ENCODE assay signal across 9 cellular contexts in the genomic region with DNA sequence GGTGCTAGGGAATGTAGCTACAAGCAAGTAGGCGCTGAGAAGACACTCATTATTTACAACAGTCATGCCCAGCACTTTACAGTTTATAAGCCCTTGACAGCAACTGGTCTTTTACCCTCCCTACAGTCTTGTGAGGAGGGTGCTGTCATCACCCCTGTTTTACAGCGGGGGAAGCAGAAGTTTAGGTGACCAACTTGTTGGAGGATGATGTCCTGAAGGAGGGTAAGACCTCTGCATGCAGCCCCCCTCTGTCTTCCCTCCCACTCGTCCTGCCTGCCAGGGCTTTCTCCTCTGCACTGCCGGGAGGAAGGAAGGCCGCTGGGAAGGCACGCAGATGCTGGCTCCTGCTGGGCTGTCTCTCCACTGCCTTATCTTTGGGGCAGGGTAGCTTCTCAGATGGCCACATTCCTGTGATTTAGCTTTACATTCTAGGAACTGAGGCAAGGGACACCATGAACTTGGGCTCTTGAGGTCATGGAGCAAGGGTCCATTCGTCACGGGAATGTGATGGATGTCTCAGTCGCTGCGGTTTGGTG. TPM values are rescaled to one million over a fixed set of nuclear protein-coding genes. Genes with fewer than 3 reads are reported as not detected.
A peak's percentile ranks its signal among the peaks of the same experiment; 100 is the strongest.
DNase-seq lines count a peak whose midpoint lies in the region; ATAC-seq and TF ChIP-seq lines count a peak whose summit lies in the region.
"Had no signal": no experiment of that assay in that cellular context is flagged by ENCODE, and none has a peak within 500 bp of the region (broad histone marks: within the 10 kb centered on the region; RNA-seq: fewer than 3 reads in every experiment).

No MANE protein-coding gene starts in this region.

- no peak overlapping the region for H3K23ac ChIP-seq in H9 (ENCODE audit: insufficient read length, low read depth, low read length)

- peaks cover 0 to 10% (median 2%) of the 10 kb centered on the region in 3 experiments; a peak in 3 of 7 replicates for H3K36me3 Mint-ChIP-seq in H9 (ENCODE audit: insufficient read depth in 1 of 3, low read depth in 3 of 3)

- H3K79me1 ChIP-seq in H9 (ENCODE audit: insufficient read depth, low read depth, low read length, poor library complexity, severe bottlenecking), result no peaks in the 10 kb centered on the region

- no peaks in the 10 kb centered on the region for H3K4me1 ChIP-seq in H9 (ENCODE audit: insufficient read depth, low read length)
- H3K4me1 ChIP-seq in hepatocyte (ENCODE audit: insufficient read depth), result peaks cover 17% of the 10 kb centered on the region
- peaks cover 27 to 39% (median 31%) of the 10 kb centered on the region in 3 donors for H3K4me1 ChIP-seq in skeletal muscle tissue (ENCODE audit: control insufficient read depth in 3 of 3, insufficient read depth in 3 of 3, low read length in 3 of 3)

- ATAC-seq in GM19351 (IDR thresholded peaks at IDR 0.05; ENCODE audit: unreplicated experiment), result no peak
- no peak for ATAC-seq in GM21576 (IDR thresholded peaks at IDR 0.05; ENCODE audit: unreplicated experiment)

- DNase-seq in H9 (no peak), astrocyte of the spinal cord (ENCODE audit: low read depth, low spot score) (peak; percentile 52), hepatocyte (ENCODE audit: low spot score) (peak; percentile 54), nucleus accumbens (lab: John Stamatoyannopoulos, UW) (no peak), NCI-H2107 (lab: John Stamatoyannopoulos, UW) (no peak)
- DNase-seq: activated effector memory CD4-positive, alpha-beta T cell treated with Interleukin-2 at 50 U/mL for 16 hours had no signal

- peak overlapping the region; percentile 69 for H3K4me3 ChIP-seq in astrocyte of the spinal cord (ENCODE audit: low read depth, low read length)
- H3K4me3 ChIP-seq in hepatocyte, result peak overlapping the region; percentile 56
- peak overlapping the region; percentile 70 to 90 (median 89) for H3K4me3 ChIP-seq in skeletal muscle tissue (ENCODE audit: low read length in 3 of 3)

- H2BK15ac ChIP-seq in H9 (ENCODE audit: low read depth, low read length), result no peak overlapping the region

- H3K4me3 Mint-ChIP-seq in H9, result peak overlapping the region; percentile 54 to 76

- no peak overlapping the region for H3T11ph ChIP-seq in H9 (ENCODE audit: low read length)

- no peak overlapping the region for H4K5ac ChIP-seq in H9 (ENCODE audit: insufficient read length, low read depth, low read length)

- WGBS in H9 (ENCODE audit: extremely low coverage, insufficient read length, low lambda C conversion rate), result no CpG with 5 or more reads among the region's 10 CpGs
- 52% methylated on average over 10 of the region's 10 CpGs for WGBS in hepatocyte (ENCODE audit: low lambda C conversion rate, missing lambda C conversion rate)

- H3K27me3 Mint-ChIP-seq in H9 (ENCODE audit: low read depth), result peaks cover 69% of the 10 kb centered on the region

- no peak overlapping the region for H2BK5ac ChIP-seq in H9 (ENCODE audit: insufficient read length, low read length)

- H4K8ac ChIP-seq in H9 (replicated peaks; ENCODE audit: insufficient read length, low read depth, low read length), result no peak overlapping the region

- H3K79me2 ChIP-seq in H9 (ENCODE audit: insufficient read depth, low read length) (no peaks in the 10 kb centered on the region), hepatocyte (peaks cover 58% of the 10 kb centered on the region)

- peak overlapping the region in 1 of 3 experiments; percentile 6; a peak in 1 of 7 replicates for H3K27ac Mint-ChIP-seq in H9

- H3K27me3 ChIP-seq in H9 (ENCODE audit: insufficient read depth, low read length) (peaks cover 6% of the 10 kb centered on the region; the same call in 1 of the 2 replicates), hepatocyte (no peaks in the 10 kb centered on the region), skeletal muscle tissue (ENCODE audit: control insufficient read depth in 3 of 3, insufficient read depth in 3 of 3, low read length in 3 of 3) (no peaks in the 10 kb centered on the region)

- H2AFZ ChIP-seq in H9 (ENCODE audit: low read length) (no peak overlapping the region), hepatocyte (peak overlapping the region; percentile 61)

- TF ChIP-seq CTCF in H9 (conservative IDR thresholded peaks at IDR 0.05) (no peak), astrocyte of the spinal cord (IDR thresholded peaks at IDR 0.05; ENCODE audit: low read depth, low read length) (no peak), hepatocyte (IDR thresholded peaks at IDR 0.05; ENCODE audit: poor library complexity) (no peak)

- no peak overlapping the region for H2AK5ac ChIP-seq in H9 (ENCODE audit: insufficient read length, low read length)

- H3K23me2 ChIP-seq in H9 (ENCODE audit: insufficient read length, low read depth, low read length, poor library complexity, severe bottlenecking), result peaks cover 3% of the 10 kb centered on the region

- no peak overlapping the region for H3K4ac ChIP-seq in H9 (ENCODE audit: low read depth, low read length)

- no peak overlapping the region for H3K4me2 ChIP-seq in H9 (ENCODE audit: insufficient read depth, insufficient read length, low read length)
- peak overlapping the region; percentile 92 for H3K4me2 ChIP-seq in hepatocyte

- H3K56ac ChIP-seq in H9 (ENCODE audit: insufficient read length, low read depth, low read length), result no peak overlapping the region

- H3K9me3 ChIP-seq in H9 (ENCODE audit: control insufficient read depth, low read depth, low read length) (no peaks in the 10 kb centered on the region), hepatocyte (ENCODE audit: low read depth) (peaks cover 4% of the 10 kb centered on the region), skeletal muscle tissue (ENCODE audit: control insufficient read depth in 3 of 3, low read length in 3 of 3) (peaks cover 0 to 9% (median 6%) of the 10 kb centered on the region in 3 donors)

- H4K20me1 ChIP-seq in H9 (ENCODE audit: control insufficient read depth, insufficient read depth, insufficient read length) (no peaks in the 10 kb centered on the region), hepatocyte (ENCODE audit: insufficient read depth, poor library complexity, severe bottlenecking) (no peaks in the 10 kb centered on the region)

- peaks cover 17 to 19% of the 10 kb centered on the region in 2 experiments for H3K4me1 Mint-ChIP-seq in H9

- H3K9me2 ChIP-seq in hepatocyte (replicated peaks; ENCODE audit: insufficient read depth), result no peaks in the 10 kb centered on the region

- H4K91ac ChIP-seq in H9 (ENCODE audit: insufficient read length, low read depth, low read length), result no peak overlapping the region

- H3K18ac ChIP-seq in H9 (ENCODE audit: insufficient read length, low read depth, low read length), result no peak overlapping the region

- no peak overlapping the region for H3K14ac ChIP-seq in H9 (ENCODE audit: insufficient read depth, low read length)

- H3K36me3 ChIP-seq in hepatocyte (replicated peaks; ENCODE audit: insufficient read depth, low read depth) (no peaks in the 10 kb centered on the region), skeletal muscle tissue (ENCODE audit: control insufficient read depth in 3 of 3, insufficient read depth in 3 of 3, low read length in 3 of 3) (peaks cover 0 to 8% (median 0%) of the 10 kb centered on the region in 3 donors)

- peaks cover 8 to 22% of the 10 kb centered on the region in 2 experiments for H3K9me3 Mint-ChIP-seq in H9

- H3K9ac ChIP-seq in H9 (ENCODE audit: extremely low read depth, insufficient read length, low read length) (no peak overlapping the region), skeletal muscle tissue (ENCODE audit: low read depth in 1 of 3, low read length in 3 of 3) (peak overlapping the region; percentile 85 to 90 (median 89))

- no peak overlapping the region for H3K27ac ChIP-seq in H9 (ENCODE audit: insufficient read length, low read depth, low read length)
- H3K27ac ChIP-seq in hepatocyte, result peak overlapping the region; percentile 98
- peak overlapping the region; percentile 88 for H3K27ac ChIP-seq in skeletal muscle tissue (ENCODE audit: low read depth, low read length)

- no peak overlapping the region for H2BK120ac ChIP-seq in H9 (ENCODE audit: low read depth, low read length, poor library complexity, severe bottlenecking)

- in situ Hi-C loops in astrocyte of the spinal cord (cut with HindIII; ENCODE audit: low sequenced_read_pairs), result no loop called here

- no peak overlapping the region for H2BK20ac ChIP-seq in H9 (ENCODE audit: low read depth, low read length, poor library complexity, severe bottlenecking)

- H2BK12ac ChIP-seq in H9 (ENCODE audit: insufficient read length, low read depth, low read length), result no peak overlapping the region

RNA-seq across cellular contexts. Expression of a gene that starts 1.0 kb away (rescaled TPM):
- 0.39 and 0.46 TPM in 2 replicates for total RNA-seq in H9 (2021)
- 66.8 and 72.8 TPM in 2 replicates for total RNA-seq in hepatocyte
- polyA plus RNA-seq in hepatocyte, result 46.4 and 49.6 TPM in 2 replicates
- total RNA-seq in skeletal muscle tissue, result 6.3 TPM

RNA-seq across cellular contexts. Expression of a gene that starts 43.3 kb away (rescaled TPM):
- not detected in 2 replicates for total RNA-seq in H9 (2021)
- not detected in 2 replicates for total RNA-seq in hepatocyte
- polyA plus RNA-seq in hepatocyte, result 1.3 TPM in 1 of 2 replicates, not detected in the other
- total RNA-seq in skeletal muscle tissue, result not detected

Comparison
In these comparisons a context has a peak if more than half of its experiments do, and no peak if none do; other contexts are left out.
1. DNase-seq: peak in astrocyte of the spinal cord (single experiment) and hepatocyte (single experiment); none in H9 (single experiment), nucleus accumbens (0 of 56) and NCI-H2107 (single experiment).
2. Peak in every context shown above with its lines, with median percentiles within 50 percentile points of each other: H3K4me3 ChIP-seq.